32 cellular contexts compared by ENCODE assay signal in the genomic region with DNA sequence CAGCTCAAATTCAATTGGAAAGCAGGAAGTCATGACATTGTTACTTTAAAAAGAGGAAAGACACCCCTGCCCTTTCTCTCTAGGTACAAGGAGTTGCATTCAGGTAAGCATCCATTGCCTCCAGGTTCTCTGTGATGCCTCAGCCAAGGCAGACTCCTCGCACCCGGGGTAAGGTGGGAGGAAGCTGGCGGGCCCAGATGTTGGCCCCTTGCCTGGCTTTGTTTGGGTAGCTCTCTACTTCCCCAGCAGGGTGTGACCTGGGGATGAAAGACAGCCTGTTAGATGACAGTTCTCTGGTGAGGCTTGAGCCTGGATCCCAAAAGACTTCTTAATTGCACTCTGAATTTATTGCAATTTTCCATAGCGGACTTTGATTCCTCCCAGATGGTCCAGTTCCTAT.
"Had no signal": no experiment of that assay in that cellular context is flagged by ENCODE, and none has a peak within 500 bp of the region (broad histone marks: within the 10 kb centered on the region; RNA-seq: fewer than 3 reads in every experiment).

No MANE protein-coding gene starts in this region.

- H3K36me3 ChIP-seq: breast epithelium, esophagus squamous epithelium, heart right ventricle, left lung, pancreas, sigmoid colon, upper lobe of right lung had no signal

- H3K27ac ChIP-seq: breast epithelium, epithelial cell of prostate, esophagus squamous epithelium, heart right ventricle, left lung, pancreas, psoas muscle, sigmoid colon, upper lobe of right lung, VCaP had no signal

- FAIRE-seq: colon, pancreas, small intestine, TTC549 had no signal

- DNase-seq: activated CD4-positive, alpha-beta T cell treated with anti-CD3 and anti-CD28 coated beads for 4 hours; activated CD4-positive, alpha-beta T cell treated with anti-CD3 and anti-CD28 coated beads, Interleukin-2, amount 50 U/mL, for 4 hours; activated naive CD4-positive, alpha-beta T cell; activated T-cell treated with anti-CD3 and anti-CD28 coated beads for 4 hours; activated T-cell treated with anti-CD3 and anti-CD28 coated beads, Interleukin-2, amount 50 U/mL, for 72 hours; dermis blood vessel endothelial cell; effector CD4-positive, alpha-beta T cell; esophagus squamous epithelium; foreskin melanocyte; heart right ventricle; kidney glomerular epithelial cell; left lung; mucosa of descending colon; pancreas; psoas muscle; sigmoid colon; small intestine; stimulated activated CD4-positive, alpha-beta T cell treated with anti-CD3 and anti-CD28 coated beads, Interleukin-1b, Interleukin-23, amount 100 ng/mL, for 48 hours; stimulated activated CD4-positive, alpha-beta T cell treated with anti-CD3 and anti-CD28 coated beads, Interleukin-4, amount 100 ng/mL, for 4 hours; stimulated activated CD8-positive, alpha-beta memory T cell treated with anti-CD3 and anti-CD28 coated beads, Interleukin-4, amount 100 ng/mL, for 48 hours; stimulated activated naive CD8-positive, alpha-beta T cell treated with anti-CD3 and anti-CD28 coated beads, Interleukin-15, amount 100 ng/mL, for 72 hours; T-helper 9 cell; upper lobe of right lung had no signal

- H3K9me3 ChIP-seq: breast epithelium, esophagus squamous epithelium, mucosa of descending colon, pancreas, psoas muscle, sigmoid colon, upper lobe of right lung had no signal

- H3K27me3 ChIP-seq: breast epithelium, left lung, pancreas, sigmoid colon, upper lobe of right lung had no signal

- H3K4me3 ChIP-seq: breast epithelium, esophagus squamous epithelium, heart right ventricle, left lung, lung, mucosa of descending colon, pancreas, psoas muscle, sigmoid colon, upper lobe of right lung had no signal

- ATAC-seq: activated naive CD4-positive, alpha-beta T cell treated with anti-CD3 and anti-CD28 coated beads, Interleukin-2, amount 50 U/mL, for 72 hours; activated T-cell treated with anti-CD3 and anti-CD28 coated beads, Interleukin-2, amount 50 U/mL, for 72 hours; heart right ventricle; left lung; mucosa of descending colon; natural killer cell treated with Interleukin-12 subunit alpha and Interleukin-12 subunit beta and Interleukin-15 and Interleukin-18, amount 100 ng/mL, for 72 hours; psoas muscle; stimulated activated memory B cell treated with anti-CD40 and anti-IgM and Interleukin-4, amounts not matched to agents 10 μg/mL and 1 μg/mL and 100 μg/mL, for 72 hours; stimulated activated naive CD8-positive, alpha-beta T cell treated with anti-CD3 and anti-CD28 coated beads, Interleukin-15, amount 100 ng/mL, for 72 hours; upper lobe of right lung had no signal

- H3K4me1 ChIP-seq: sigmoid colon had no signal
